ENCODE assay signal across 8 cellular contexts in genomic region chr21:44872568-44873355, GRCh38. TPM values are rescaled to one million over a fixed set of nuclear protein-coding genes. Genes with fewer than 3 reads are reported as not detected.
DNase-seq lines count a peak whose midpoint lies in the region; ATAC-seq, FAIRE-seq and TF ChIP-seq lines count a peak whose summit lies in the region.

No MANE protein-coding gene starts in this region.

- no peaks in the 10 kb centered on the region for H3K27me3 ChIP-seq in RWPE2 (ENCODE audit: insufficient read depth, poor library complexity, severe bottlenecking)
- H3K27me3 ChIP-seq in H1 (replicated peaks in 1 of 4; ENCODE audit: control insufficient read depth in 3 of 4, extremely low read depth in 1 of 4, insufficient read depth in 3 of 4, low read length in 3 of 4) = peaks cover 0 to 19% (median 15%) of the 10 kb centered on the region in 4 experiments; a peak in 5 of 7 replicates
- no peaks in the 10 kb centered on the region for H3K27me3 ChIP-seq in mesenchymal stem cell (ENCODE audit: control insufficient read depth in 1 of 2, insufficient read depth in 1 of 2, low read length in 2 of 2)
- H3K27me3 ChIP-seq in upper lobe of left lung = no peaks in the 10 kb centered on the region

- TF ChIP-seq CTCF in 22Rv1 (IDR thresholded peaks at IDR 0.05) (peak; percentile 1; the same call in 1 of the 2 replicates), GM13977 (IDR thresholded peaks at IDR 0.05; ENCODE audit: extremely low read depth, insufficient read depth, missing control alignments) (no peak), RWPE2 (IDR thresholded peaks at IDR 0.05; ENCODE audit: poor library complexity, severe bottlenecking) (no peak), H1 (IDR thresholded peaks at IDR 0.05; ENCODE audit: control extremely low read depth in 1 of 3, insufficient read depth in 1 of 3, low read depth in 1 of 3, low read length in 3 of 3) (no peak), upper lobe of left lung (IDR thresholded peaks at IDR 0.05) (no peak), GM10266 (IDR thresholded peaks at IDR 0.05; ENCODE audit: control insufficient read depth, insufficient read depth, low read depth, missing control alignments) (no peak)

- H3K4me1 ChIP-seq in RWPE2 (ENCODE audit: insufficient read depth, poor library complexity, severe bottlenecking) (peaks cover 53% of the 10 kb centered on the region), H1 (replicated peaks in 1 of 4; ENCODE audit: control insufficient read depth in 3 of 4, insufficient read depth in 4 of 4, low read length in 3 of 4) (peaks cover 6 to 9% (median 7%) of the 10 kb centered on the region in 4 experiments), mesenchymal stem cell (ENCODE audit: control insufficient read depth, insufficient read depth, low read depth, low read length) (peaks cover 32% of the 10 kb centered on the region), upper lobe of left lung (peaks cover 49 to 72% (median 58%) of the 10 kb centered on the region in 4 donors)

- no peak for TF ChIP-seq RAD21 in H1 (IDR thresholded peaks at IDR 0.05 in 1 of 2, conservative IDR thresholded peaks at IDR 0.05 in 1 of 2; ENCODE audit: low read depth in 2 of 2, low read length in 2 of 2)

- peaks cover 9% of the 10 kb centered on the region; the same call in 1 of the 2 replicates for H3K36me3 ChIP-seq in RWPE2 (ENCODE audit: low read depth)
- no peaks in the 10 kb centered on the region; a peak in 1 of 8 replicates for H3K36me3 ChIP-seq in H1 (ENCODE audit: control insufficient read depth in 2 of 4, insufficient read depth in 4 of 4, low read length in 3 of 4)
- H3K36me3 ChIP-seq in mesenchymal stem cell (ENCODE audit: control insufficient read depth in 1 of 2, insufficient read depth in 2 of 2, low read depth in 1 of 2, low read length in 2 of 2) = peaks cover 0 to 3% of the 10 kb centered on the region in 2 experiments
- peaks cover 0 to 3% (median 0%) of the 10 kb centered on the region in 4 donors for H3K36me3 ChIP-seq in upper lobe of left lung

- H3K9ac ChIP-seq in H1 (replicated peaks in 1 of 4; ENCODE audit: extremely low read depth in 1 of 4, low read depth in 3 of 4, low read length in 3 of 4) = peak overlapping the region; percentile 62 to 83 (median 76)
- H3K9ac ChIP-seq in mesenchymal stem cell (ENCODE audit: low read length) = peak overlapping the region; percentile 91

- peaks cover 38 to 54% of the 10 kb centered on the region in 2 experiments for H3K79me2 ChIP-seq in H1 (ENCODE audit: control insufficient read depth in 1 of 2, insufficient read depth in 2 of 2, low read length in 2 of 2)

- TF ChIP-seq EP300 in H1 (IDR thresholded peaks at IDR 0.05; ENCODE audit: borderline replicate concordance in 1 of 2, low read depth in 2 of 2, low read length in 2 of 2) (no peak), upper lobe of left lung (IDR thresholded peaks at IDR 0.05) (no peak)

- no peak overlapping the region for H2BK5ac ChIP-seq in H1 (ENCODE audit: low read depth, low read length)
- H2BK5ac ChIP-seq in mesenchymal stem cell (ENCODE audit: low read depth, low read length, poor library complexity, severe bottlenecking) = peak overlapping the region; percentile 46

- H2BK12ac ChIP-seq in H1 (ENCODE audit: low read depth, low read length) (no peak overlapping the region), mesenchymal stem cell (ENCODE audit: low read length in 2 of 2) (peak overlapping the region in 1 of 2 experiments; percentile 76)

- peaks cover 16% of the 10 kb centered on the region for H3K23me2 ChIP-seq in H1 (ENCODE audit: low read depth, low read length)

- H4K91ac ChIP-seq in H1 (replicated peaks; ENCODE audit: insufficient read length, low read length) = no peak overlapping the region
- H4K91ac ChIP-seq in mesenchymal stem cell (ENCODE audit: low read length) = peak overlapping the region; percentile 88

- H3K56ac ChIP-seq in H1 (replicated peaks; ENCODE audit: insufficient read length, low read depth, low read length) = no peak overlapping the region

- CTCF ChIA-PET in H1 (lab: Charles Lee; ENCODE audit: partially characterized antibody) = interaction anchor here (0.6 to 1.7 kb wide), 8 partner anchors 20 to 72 kb away, joined by 3 to 7 read pairs (median 3); no protein-coding TSS in a partner anchor

- in situ Hi-C loops in GM13977 (cut with MboI; ENCODE audit: low pct_unique_long_range_greater_than_20kb, low sequenced_read_pairs, unreplicated experiment) = no loop called here

- no peak for FAIRE-seq in H1 (lab: Jason Lieb, UNC)

- H4K20me1 ChIP-seq in H1 (replicated peaks in 1 of 2; ENCODE audit: control insufficient read depth in 1 of 2, insufficient read depth in 2 of 2, low read length in 2 of 2) = peaks cover 19 to 33% of the 10 kb centered on the region in 2 experiments

- H3K4me2 ChIP-seq in H1 (ENCODE audit: insufficient read depth in 1 of 2, low read depth in 2 of 2, low read length in 2 of 2) (peak overlapping the region; percentile 93 to 95), mesenchymal stem cell (ENCODE audit: low read length, poor library complexity, severe bottlenecking) (peak overlapping the region; percentile 51)

- H3K4me3 ChIP-seq in RWPE2 (ENCODE audit: severe bottlenecking) = peak overlapping the region; percentile 89
- H3K4me3 ChIP-seq in H1 (ENCODE audit: extremely low read depth in 1 of 4, insufficient read depth in 2 of 4, low read depth in 3 of 4, low read length in 4 of 4) = peak overlapping the region; percentile 71 to 95 (median 78)
- peak overlapping the region; percentile 91 to 93 for H3K4me3 ChIP-seq in mesenchymal stem cell (ENCODE audit: insufficient read depth in 1 of 2, low read depth in 1 of 2, low read length in 2 of 2)
- peak overlapping the region; percentile 80 to 97 (median 90) for H3K4me3 ChIP-seq in upper lobe of left lung

- H2BK20ac ChIP-seq in H1 (ENCODE audit: low read length) = no peak overlapping the region

- ATAC-seq in RWPE2 (ENCODE audit: low read depth) (no peak), upper lobe of left lung (ENCODE audit: low FRiP score in 2 of 2) (peak; percentile 0 to 6)

- WGBS in H1 (ENCODE audit: extremely low coverage in 1 of 2, insufficient coverage in 1 of 2, insufficient read length in 1 of 2, insufficient replicate concordance in 2 of 2, low coverage in 1 of 2, low lambda C conversion rate in 2 of 2, missing lambda C conversion rate in 1 of 2), 2 experiments = 3% methylated on average over 48 of the region's 66 CpGs; no CpG with 5 or more reads in 1 of the 2 experiments
- 1% methylated on average over 57 of the region's 66 CpGs for WGBS in mesenchymal stem cell
- WGBS in upper lobe of left lung, 2 donors = 0% methylated on average over 2 to 41 of the region's 66 CpGs

- H2BK120ac ChIP-seq in H1 (replicated peaks; ENCODE audit: low read depth, low read length) = no peak overlapping the region
- peak overlapping the region; percentile 75 for H2BK120ac ChIP-seq in mesenchymal stem cell (ENCODE audit: low read depth, low read length)

- no peak overlapping the region for H3K14ac ChIP-seq in H1 (ENCODE audit: insufficient read length)
- peak overlapping the region in 1 of 2 experiments; percentile 96 for H3K14ac ChIP-seq in mesenchymal stem cell (ENCODE audit: low read length in 2 of 2)

- H3K27ac ChIP-seq in 22Rv1 = peak overlapping the region; percentile 67
- H3K27ac ChIP-seq in RWPE2 (ENCODE audit: poor library complexity, severe bottlenecking) = peak overlapping the region; percentile 93
- peak overlapping the region; percentile 30 for H3K27ac ChIP-seq in H1 (ENCODE audit: low read depth, low read length)
- peak overlapping the region; percentile 24 for H3K27ac ChIP-seq in mesenchymal stem cell (ENCODE audit: low read length, poor library complexity, severe bottlenecking)
- peak overlapping the region; percentile 93 to 98 (median 98) for H3K27ac ChIP-seq in upper lobe of left lung

- no peak overlapping the region for H3K23ac ChIP-seq in H1 (ENCODE audit: insufficient read length)
- peak overlapping the region in 1 of 2 experiments; percentile 91 for H3K23ac ChIP-seq in mesenchymal stem cell (ENCODE audit: low read length in 2 of 2)

- H3K9me3 ChIP-seq in RWPE2 (ENCODE audit: severe bottlenecking) (no peaks in the 10 kb centered on the region), H1 (ENCODE audit: insufficient read depth in 2 of 2, low read depth in 1 of 2, low read length in 1 of 2) (no peaks in the 10 kb centered on the region), mesenchymal stem cell (ENCODE audit: control insufficient read depth, low read length) (no peaks in the 10 kb centered on the region), upper lobe of left lung (no peaks in the 10 kb centered on the region)

- H2AK5ac ChIP-seq in H1 (ENCODE audit: low read depth, low read length) = no peak overlapping the region; the same call in 1 of the 2 replicates
- no peak overlapping the region for H2AK5ac ChIP-seq in mesenchymal stem cell (ENCODE audit: low read length, severe bottlenecking)

- peak overlapping the region; percentile 21; the same call in 1 of the 2 replicates for H2AFZ ChIP-seq in H1 (ENCODE audit: low read length)
- H2AFZ ChIP-seq in mesenchymal stem cell (ENCODE audit: low read depth, low read length) = no peak overlapping the region

- TF ChIP-seq POLR2A in H1 (IDR thresholded peaks at IDR 0.05; ENCODE audit: control extremely low read depth in 1 of 2, low read depth in 2 of 2, low read length in 2 of 2) = no peak
- TF ChIP-seq POLR2A in upper lobe of left lung (IDR thresholded peaks at IDR 0.05) = peak in 1 of 4 donors; percentile 48

- no peak overlapping the region for H4K5ac ChIP-seq in H1 (ENCODE audit: insufficient read length, low read depth, low read length)

- H4K8ac ChIP-seq in H1 (ENCODE audit: extremely low read depth, insufficient read depth, low read length) (peak overlapping the region; percentile 39; the same call in 1 of the 2 replicates), mesenchymal stem cell (ENCODE audit: low read length) (peak overlapping the region; percentile 2)

- H2BK15ac ChIP-seq in H1 (ENCODE audit: low read length) (no peak overlapping the region), mesenchymal stem cell (ENCODE audit: low read depth, poor library complexity, severe bottlenecking) (peak overlapping the region; percentile 71)

- H3K79me1 ChIP-seq in H1 (ENCODE audit: low read depth, low read length) (peaks cover 16% of the 10 kb centered on the region), mesenchymal stem cell (replicated peaks; ENCODE audit: low read length, poor library complexity, severe bottlenecking) (no peaks in the 10 kb centered on the region)

- DNase-seq in GM13977 (ENCODE audit: low spot score) = peak; percentile 50
- peak; percentile 65 for DNase-seq in RWPE2 (ENCODE audit: low spot score)
- peak in 1 of 2 experiments; percentile 71 for DNase-seq in H1 (ENCODE audit: low read depth in 1 of 2, low spot score in 2 of 2)
- DNase-seq in mesenchymal stem cell = peak; percentile 82
- peak; percentile 45 to 65 for DNase-seq in upper lobe of left lung
- no peak for DNase-seq in 8988T
- DNase-seq in GM10266 (ENCODE audit: extremely low spot score) = no peak

- H3K4ac ChIP-seq in H1 (replicated peaks; ENCODE audit: insufficient read length, low read depth, low read length) = no peak overlapping the region
- H3K4ac ChIP-seq in mesenchymal stem cell (ENCODE audit: low read depth in 1 of 2, low read length in 2 of 2) = peak overlapping the region; percentile 72 to 86

- POLR2A ChIA-PET in H1 (lab: Charles Lee; ENCODE audit: partially characterized antibody) = interaction anchor here (0.8 to 3.7 kb wide), 18 partner anchors 11 to 387 kb away, joined by 3 to 16 read pairs (median 4); partner anchors contain the start of genes SLX9 and UBE2G2

- peak overlapping the region; percentile 13; the same call in 1 of the 2 replicates for H3K18ac ChIP-seq in H1 (ENCODE audit: extremely low read depth, low read length)
- peak overlapping the region; percentile 88 to 98 for H3K18ac ChIP-seq in mesenchymal stem cell (ENCODE audit: low read depth in 1 of 2, low read length in 2 of 2)

RNA-seq across cellular contexts. Expression of gene PTTG1IP, which starts 0.7 kb away (rescaled TPM):
- total RNA-seq in H1 (2021; fragmentation: NEBNext Ultra II Directional; extraction: Animal tissue kit (Norgen Biotek cat#: 25700)) = 124 and 130 TPM in 2 replicates
- polyA plus RNA-seq in H1 (2011; rRNA removed) = 88.9 and 90.8 TPM in 2 replicates
- 98.5 TPM for polyA plus RNA-seq in H1 (2011; cell fraction: cytosol; rRNA removed)
- 76.0 TPM for polyA plus RNA-seq in H1 (2011; cell fraction: nucleus; rRNA removed)
- 76.4 to 95.3 TPM (median 87.0 TPM) in 4 replicates for polyA plus RNA-seq in H1 (2012, experiment 1 of 2)
- 117 TPM for polyA plus RNA-seq in H1 (2012, experiment 2 of 2)
- 140 TPM for polyA plus RNA-seq in H1 (2013, experiment 1 of 2)
- 172 TPM for polyA plus RNA-seq in H1 (2013, experiment 2 of 2)
- polyA minus RNA-seq in H1 (2011; rRNA and poly(A)+ RNA removed) = 63.7 and 69.2 TPM in 2 replicates
- 110 TPM for polyA minus RNA-seq in H1 (2011; cell fraction: cytosol; rRNA and poly(A)+ RNA removed)
- 39.1 TPM for polyA minus RNA-seq in H1 (2011; cell fraction: nucleus; rRNA and poly(A)+ RNA removed)
- 262 TPM for polyA plus RNA-seq in mesenchymal stem cell (2013, experiment 1 of 2)
- 266 TPM for polyA plus RNA-seq in mesenchymal stem cell (2013, experiment 2 of 2)
- 100 to 1,000 TPM; 150 to 316 (median 247) TPM for total RNA-seq in upper lobe of left lung

RNA-seq across cellular contexts. Expression of gene ITGB2, which starts 47.9 kb away (rescaled TPM):
- total RNA-seq in H1 (2021; fragmentation: NEBNext Ultra II Directional; extraction: Animal tissue kit (Norgen Biotek cat#: 25700)) = 0.24 and 0.36 TPM in 2 replicates
- 0.63 and 0.89 TPM in 2 replicates for polyA plus RNA-seq in H1 (2011; rRNA removed)
- 0.76 TPM for polyA plus RNA-seq in H1 (2011; cell fraction: cytosol; rRNA removed)
- polyA plus RNA-seq in H1 (2011; cell fraction: nucleus; rRNA removed) = 1.6 TPM
- 0.40 to 0.58 TPM (median 0.48 TPM) in 4 replicates for polyA plus RNA-seq in H1 (2012, experiment 1 of 2)
- 0.49 TPM for polyA plus RNA-seq in H1 (2012, experiment 2 of 2)
- polyA plus RNA-seq in H1 (2013, experiment 1 of 2) = 0.26 TPM
- 0.52 TPM for polyA plus RNA-seq in H1 (2013, experiment 2 of 2)
- 0.25 and 0.27 TPM in 2 replicates for polyA minus RNA-seq in H1 (2011; rRNA and poly(A)+ RNA removed)
- polyA minus RNA-seq in H1 (2011; cell fraction: cytosol; rRNA and poly(A)+ RNA removed) = not detected
- 0.70 TPM for polyA minus RNA-seq in H1 (2011; cell fraction: nucleus; rRNA and poly(A)+ RNA removed)
- polyA plus RNA-seq in mesenchymal stem cell (2013, experiment 1 of 2) = 0.40 TPM
- polyA plus RNA-seq in mesenchymal stem cell (2013, experiment 2 of 2) = 0.14 TPM
- 100 to 1,000 TPM in 5 of 6 donors, 10 to 100 TPM in 1; 73.1 to 435 (median 149) TPM for total RNA-seq in upper lobe of left lung

RNA-seq across cellular contexts. Expression of gene SUMO3, which starts 54.9 kb away (rescaled TPM):
- total RNA-seq in H1 (2021; fragmentation: NEBNext Ultra II Directional; extraction: Animal tissue kit (Norgen Biotek cat#: 25700)) = 95.0 and 96.8 TPM in 2 replicates
- 97.8 and 101 TPM in 2 replicates for polyA plus RNA-seq in H1 (2011; rRNA removed)
- polyA plus RNA-seq in H1 (2011; cell fraction: cytosol; rRNA removed) = 105 TPM
- 35.1 TPM for polyA plus RNA-seq in H1 (2011; cell fraction: nucleus; rRNA removed)
- polyA plus RNA-seq in H1 (2012, experiment 1 of 2) = 88.6 to 98.6 TPM (median 95.5 TPM) in 4 replicates
- polyA plus RNA-seq in H1 (2012, experiment 2 of 2) = 117 TPM
- polyA plus RNA-seq in H1 (2013, experiment 1 of 2) = 98.6 TPM
- 104 TPM for polyA plus RNA-seq in H1 (2013, experiment 2 of 2)
- 47.9 and 48.2 TPM in 2 replicates for polyA minus RNA-seq in H1 (2011; rRNA and poly(A)+ RNA removed)
- 49.1 TPM for polyA minus RNA-seq in H1 (2011; cell fraction: cytosol; rRNA and poly(A)+ RNA removed)
- polyA minus RNA-seq in H1 (2011; cell fraction: nucleus; rRNA and poly(A)+ RNA removed) = 39.7 TPM
- polyA plus RNA-seq in mesenchymal stem cell (2013, experiment 1 of 2) = 110 TPM
- 108 TPM for polyA plus RNA-seq in mesenchymal stem cell (2013, experiment 2 of 2)
- total RNA-seq in upper lobe of left lung = 10 to 100 TPM; 46.1 to 97.6 (median 73.2) TPM

Comparison
In these comparisons a context has a peak if more than half of its experiments do, and no peak if none do; other contexts are left out.
1. H3K27ac ChIP-seq: peak in every context shown above with its lines; median percentile 98 in upper lobe of left lung; 93 in RWPE2; 67 in 22Rv1; 30 in H1; 24 in mesenchymal stem cell.
2. DNase-seq: peak in GM13977 (single experiment), RWPE2 (single experiment), mesenchymal stem cell (single experiment) and upper lobe of left lung (2 of 2); none in 8988T (single experiment) and GM10266 (single experiment).
3. RNA of gene ITGB2, which starts 47.9 kb away (total RNA-seq): 73.1 to 435 TPM in upper lobe of left lung; 0.24 to 0.36 TPM in H1; every median in the first group is over 10 times any median in the second.
4. Peak in every context shown above with its lines, with median percentiles within 50 percentile points of each other: H3K4me3 ChIP-seq.